Comparison of ENCODE assay signal across 8 cellular contexts in genomic region chr1:1250828-1251284, GRCh38. TPM values are rescaled to one million over a fixed set of nuclear protein-coding genes. Genes with fewer than 3 reads are reported as not detected.
A peak's percentile ranks its signal among the peaks of the same experiment; 100 is the strongest.
DNase-seq lines count a peak whose midpoint lies in the region; ATAC-seq, FAIRE-seq and TF ChIP-seq lines count a peak whose summit lies in the region.

No MANE protein-coding gene starts in this region.

- peaks cover 16% of the 10 kb centered on the region for H3K36me3 ChIP-seq in CD4-positive, alpha-beta memory T cell (ENCODE audit: insufficient read depth, low read length)
- H3K36me3 ChIP-seq in HepG2 (replicated peaks in 1 of 2; ENCODE audit: control insufficient read depth in 1 of 2, insufficient read depth in 2 of 2, low read length in 2 of 2) (peaks cover 6 to 7% of the 10 kb centered on the region in 2 experiments; a peak in 3 of 5 replicates), brain microvascular endothelial cell (replicated peaks) (peaks cover 29% of the 10 kb centered on the region)

- peak; percentile 59 for ATAC-seq in HG03521 (IDR thresholded peaks at IDR 0.05; ENCODE audit: unreplicated experiment)
- ATAC-seq in HepG2: 0 out of 3 replicates have a peak, but pooled peaks have one; percentile 5
- ATAC-seq in HG03045 (IDR thresholded peaks at IDR 0.05; ENCODE audit: unreplicated experiment): no peak

- H3K27ac Mint-ChIP-seq in CD4-positive, alpha-beta memory T cell: peak overlapping the region; percentile 76 to 96 (median 94)

- H4K20me1 ChIP-seq in HepG2 (ENCODE audit: insufficient read depth, low read length): no peaks in the 10 kb centered on the region

- POLR2A ChIA-PET in CD4-positive, alpha-beta memory T cell (lab: Charles Lee; ENCODE audit: partially characterized antibody): interaction anchor here (0.6 to 1.1 kb wide), 5 partner anchors 20 to 129 kb away, joined by 3 to 5 read pairs (median 3); no protein-coding TSS in a partner anchor
- POLR2A ChIA-PET in HepG2 (lab: Yijun Ruan, JAX): interaction anchor here (1.3 to 1.6 kb wide), 3 partner anchors 11 to 129 kb away, joined by 3 to 6 read pairs (median 4); no protein-coding TSS in a partner anchor

- TF ChIP-seq EP300 in HepG2 (IDR thresholded peaks at IDR 0.05; ENCODE audit: low read depth in 2 of 2, low read length in 2 of 2) (no peak), HepG2 (CRISPR knock-in tag; IDR thresholded peaks at IDR 0.05; ENCODE audit: borderline replicate concordance) (no peak)

- no peaks in the 10 kb centered on the region for H3K9me3 Mint-ChIP-seq in CD4-positive, alpha-beta memory T cell

- H3K27ac ChIP-seq in CD4-positive, alpha-beta memory T cell (ENCODE audit: low read depth, low read length): peak overlapping the region; percentile 59
- no peak overlapping the region for H3K27ac ChIP-seq in HepG2 (ENCODE audit: extremely low read length, insufficient read depth, low read length)
- H3K27ac ChIP-seq in brain microvascular endothelial cell: no peak overlapping the region

- H3K4me1 Mint-ChIP-seq in CD4-positive, alpha-beta memory T cell: peaks cover 4 to 24% (median 14%) of the 10 kb centered on the region in 4 donors

- no peaks in the 10 kb centered on the region for H3K79me2 ChIP-seq in HepG2 (ENCODE audit: insufficient read depth, low read length)

- intact Hi-C loops in CD4-positive, alpha-beta memory T cell (cut with micrococcal nuclease): no loop called here
- intact Hi-C loops in HepG2 (cut with micrococcal nuclease; ENCODE audit: unreplicated experiment): loop anchor here (5.0 kb wide), 1 partner anchor 129 kb away; no protein-coding TSS in a partner anchor

- peak overlapping the region; percentile 36 to 88 (median 75) for H3K4me3 Mint-ChIP-seq in CD4-positive, alpha-beta memory T cell

- no peak overlapping the region for H3K9ac ChIP-seq in HepG2 (ENCODE audit: insufficient read depth, low read depth, low read length)

- peaks cover 1 to 22% of the 10 kb centered on the region in 2 donors for H3K36me3 Mint-ChIP-seq in CD4-positive, alpha-beta memory T cell

- in situ Hi-C loops in HepG2 (cut with HindIII; ENCODE audit: extremely low pct_ligation_motif_present, low pct_unique_long_range_greater_than_20kb) (no loop called here), brain microvascular endothelial cell (cut with HindIII; ENCODE audit: low pct_ligation_motif_present, low sequenced_read_pairs) (no loop called here)

- BruUV-seq in HepG2 (replicated peaks; lab: Mats Ljungman, UMichigan): no TSS peak

- peaks cover 3% of the 10 kb centered on the region for H3K27me3 ChIP-seq in CD4-positive, alpha-beta memory T cell (ENCODE audit: insufficient read depth, low read length)
- H3K27me3 ChIP-seq in HepG2 (ENCODE audit: control insufficient read depth in 1 of 2, insufficient read depth in 2 of 2, low read length in 2 of 2) (no peaks in the 10 kb centered on the region), brain microvascular endothelial cell (replicated peaks) (no peaks in the 10 kb centered on the region)

- 97% methylated on average over 8 of the region's 16 CpGs for WGBS in HepG2 (ENCODE audit: low lambda C conversion rate)

- no peak for TF ChIP-seq POLR2A in HepG2 (IDR thresholded peaks at IDR 0.05; ENCODE audit: insufficient read depth in 1 of 2, low read depth in 2 of 2, low read length in 2 of 2)

- TF ChIP-seq CTCF in HepG2 (CRISPR knock-in tag; IDR thresholded peaks at IDR 0.05) (no peak), brain microvascular endothelial cell (IDR thresholded peaks at IDR 0.05; ENCODE audit: low read depth, low read length, missing control alignments) (no peak)

- H3K4me3 ChIP-seq in CD4-positive, alpha-beta memory T cell (ENCODE audit: low read length in 2 of 2): peak overlapping the region in 1 of 2 donors; percentile 10
- H3K4me3 ChIP-seq in HepG2 (replicated peaks in 1 of 3; ENCODE audit: insufficient read depth in 1 of 3, low read depth in 2 of 3, low read length in 3 of 3): no peak overlapping the region
- no peak overlapping the region for H3K4me3 ChIP-seq in brain microvascular endothelial cell (ENCODE audit: low read depth, low read length)

- CTCF ChIA-PET in CD4-positive, alpha-beta memory T cell (lab: Charles Lee; ENCODE audit: partially characterized antibody): interaction anchor here (3.2 kb wide), 1 partner anchor 129 kb away, joined by 35 read pairs; no protein-coding TSS in a partner anchor
- CTCF ChIA-PET in HepG2 (lab: Yijun Ruan, JAX; ENCODE audit: low intra/inter-chr PET ratio, low total read pairs): interaction anchor here (0.7 kb wide), 2 partner anchors 126 to 129 kb away, joined by 3 to 8 read pairs; no protein-coding TSS in a partner anchor

- peaks cover 15% of the 10 kb centered on the region for H3K4me1 ChIP-seq in CD4-positive, alpha-beta memory T cell (ENCODE audit: insufficient read depth, low read length)
- no peaks in the 10 kb centered on the region for H3K4me1 ChIP-seq in HepG2 (ENCODE audit: insufficient read depth, low read length)

- TF ChIP-seq RAD21 in HepG2 (CRISPR knock-in tag; IDR thresholded peaks at IDR 0.05): no peak

- no peaks in the 10 kb centered on the region for H3K9me3 ChIP-seq in CD4-positive, alpha-beta memory T cell (ENCODE audit: control insufficient read depth in 1 of 2, low read length in 2 of 2)
- H3K9me3 ChIP-seq in HepG2 (ENCODE audit: low read length): no peaks in the 10 kb centered on the region

- H3K27me3 Mint-ChIP-seq in CD4-positive, alpha-beta memory T cell: no peaks in the 10 kb centered on the region

- no peak for FAIRE-seq in HepG2 (lab: Jason Lieb, UNC)

- no peak overlapping the region for H2AFZ ChIP-seq in HepG2 (ENCODE audit: low read length)

- no peak overlapping the region for H3K4me2 ChIP-seq in HepG2 (ENCODE audit: low read depth, low read length)

- DNase-seq in CD4-positive, alpha-beta memory T cell: peak; percentile 61 to 85 (median 73)
- DNase-seq in activated CD4-positive, alpha-beta T cell treated with anti-CD3 and anti-CD28 coated beads, Interleukin-2, amount 50 U/mL, for 48 hours: peak; percentile 58 to 69
- DNase-seq in HepG2 (ENCODE audit: low spot score) (no peak), hypothalamus (lab: John Stamatoyannopoulos, UW) (no peak), brain microvascular endothelial cell (no peak), iPS-NIHi11 (ENCODE audit: low spot score) (no peak)

RNA-seq across cellular contexts. Expression of gene C1QTNF12, which starts 4.3 kb away (rescaled TPM):
- 1 to 10 TPM; 2.4 to 3.3 TPM for total RNA-seq in CD4-positive, alpha-beta memory T cell
- under 1 TPM in 1 of 2 donors, not detected in 1; 0.31 TPM for polyA plus RNA-seq in CD4-positive, alpha-beta memory T cell
- 0.29 and 0.64 TPM in 2 replicates for total RNA-seq in HepG2 (2016; rRNA removed; fragmentation: Illumina TruSeq; extraction: Trizol)
- total RNA-seq in HepG2 (2016; cell fraction: cytosol; rRNA removed; fragmentation: Illumina TruSeq; extraction: Trizol; ENCODE audit: low read depth): 0.88 and 0.91 TPM in 2 replicates
- 1.0 TPM in 1 of 2 replicates, not detected in the other for total RNA-seq in HepG2 (2016; cell fraction: insoluble cytoplasmic fraction; rRNA removed; fragmentation: Illumina TruSeq; extraction: Trizol)
- total RNA-seq in HepG2 (2016; cell fraction: membrane; rRNA removed; fragmentation: Illumina TruSeq; extraction: Trizol): 0.28 and 0.80 TPM in 2 replicates
- 0.87 TPM in 1 of 2 replicates, not detected in the other for total RNA-seq in HepG2 (2016; cell fraction: nucleus; rRNA removed; fragmentation: Illumina TruSeq; extraction: Trizol)
- 0.18 and 0.29 TPM in 2 replicates for polyA plus RNA-seq in HepG2 (2011; rRNA removed)
- polyA plus RNA-seq in HepG2 (2011; cell fraction: cytosol; rRNA removed): 0.11 and 0.21 TPM in 2 replicates
- 4.1 and 5.2 TPM in 2 replicates for polyA plus RNA-seq in HepG2 (2011; cell fraction: nucleus; rRNA removed)
- polyA plus RNA-seq in HepG2 (2012): 1.6 and 2.0 TPM in 2 replicates
- 0.28 and 0.32 TPM in 2 replicates for polyA plus RNA-seq in HepG2 (2016; cell fraction: cytosol; fragmentation: Illumina TruSeq; extraction: Trizol; ENCODE audit: low read depth)
- not detected in 2 replicates for polyA plus RNA-seq in HepG2 (2016; cell fraction: insoluble cytoplasmic fraction; fragmentation: Illumina TruSeq; extraction: Trizol; ENCODE audit: low read depth)
- polyA plus RNA-seq in HepG2 (2016; cell fraction: membrane; fragmentation: Illumina TruSeq; extraction: Trizol; ENCODE audit: low read depth): not detected in 2 replicates
- polyA plus RNA-seq in HepG2 (2016; cell fraction: nucleus; fragmentation: Illumina TruSeq; extraction: Trizol; ENCODE audit: insufficient read depth, low read depth): 2.7 and 4.3 TPM in 2 replicates
- 0.36 and 0.40 TPM in 2 replicates for polyA minus RNA-seq in HepG2 (2011; rRNA and poly(A)+ RNA removed; ENCODE audit: low replicate concordance)
- not detected in 2 replicates for polyA minus RNA-seq in HepG2 (2011; cell fraction: cytosol; rRNA and poly(A)+ RNA removed)
- not detected in 2 replicates for polyA minus RNA-seq in HepG2 (2011; cell fraction: nucleus; rRNA and poly(A)+ RNA removed)

RNA-seq across cellular contexts. Expression of gene B3GALT6, which starts 18.8 kb away (rescaled TPM):
- 10 to 100 TPM; 23.0 to 23.7 TPM for total RNA-seq in CD4-positive, alpha-beta memory T cell
- 10 to 100 TPM in 1 of 2 donors, 1 to 10 TPM in 1; 5.4 to 14.4 TPM for polyA plus RNA-seq in CD4-positive, alpha-beta memory T cell
- 9.2 and 14.2 TPM in 2 replicates for total RNA-seq in HepG2 (2016; rRNA removed; fragmentation: Illumina TruSeq; extraction: Trizol)
- 6.4 and 7.6 TPM in 2 replicates for total RNA-seq in HepG2 (2016; cell fraction: cytosol; rRNA removed; fragmentation: Illumina TruSeq; extraction: Trizol; ENCODE audit: low read depth)
- 8.3 and 13.0 TPM in 2 replicates for total RNA-seq in HepG2 (2016; cell fraction: insoluble cytoplasmic fraction; rRNA removed; fragmentation: Illumina TruSeq; extraction: Trizol)
- total RNA-seq in HepG2 (2016; cell fraction: membrane; rRNA removed; fragmentation: Illumina TruSeq; extraction: Trizol): 13.3 and 15.5 TPM in 2 replicates
- total RNA-seq in HepG2 (2016; cell fraction: nucleus; rRNA removed; fragmentation: Illumina TruSeq; extraction: Trizol): 9.0 and 10.2 TPM in 2 replicates
- polyA plus RNA-seq in HepG2 (2011; rRNA removed): 3.9 and 5.8 TPM in 2 replicates
- 6.9 and 8.0 TPM in 2 replicates for polyA plus RNA-seq in HepG2 (2011; cell fraction: cytosol; rRNA removed)
- polyA plus RNA-seq in HepG2 (2011; cell fraction: nucleus; rRNA removed): 5.4 and 5.5 TPM in 2 replicates
- 8.3 and 10.4 TPM in 2 replicates for polyA plus RNA-seq in HepG2 (2012)
- polyA plus RNA-seq in HepG2 (2016; cell fraction: cytosol; fragmentation: Illumina TruSeq; extraction: Trizol; ENCODE audit: low read depth): 7.6 and 8.3 TPM in 2 replicates
- 9.7 and 10.2 TPM in 2 replicates for polyA plus RNA-seq in HepG2 (2016; cell fraction: insoluble cytoplasmic fraction; fragmentation: Illumina TruSeq; extraction: Trizol; ENCODE audit: low read depth)
- polyA plus RNA-seq in HepG2 (2016; cell fraction: membrane; fragmentation: Illumina TruSeq; extraction: Trizol; ENCODE audit: low read depth): 12.7 and 13.5 TPM in 2 replicates
- 13.7 and 17.1 TPM in 2 replicates for polyA plus RNA-seq in HepG2 (2016; cell fraction: nucleus; fragmentation: Illumina TruSeq; extraction: Trizol; ENCODE audit: insufficient read depth, low read depth)
- 7.2 and 12.5 TPM in 2 replicates for polyA minus RNA-seq in HepG2 (2011; rRNA and poly(A)+ RNA removed; ENCODE audit: low replicate concordance)
- polyA minus RNA-seq in HepG2 (2011; cell fraction: cytosol; rRNA and poly(A)+ RNA removed): 3.8 and 5.0 TPM in 2 replicates
- 7.8 and 8.1 TPM in 2 replicates for polyA minus RNA-seq in HepG2 (2011; cell fraction: nucleus; rRNA and poly(A)+ RNA removed)

RNA-seq across cellular contexts. Expression of gene SDF4, which starts 19.1 kb away (rescaled TPM):
- total RNA-seq in CD4-positive, alpha-beta memory T cell: 100 to 1,000 TPM; 125 to 138 TPM
- polyA plus RNA-seq in CD4-positive, alpha-beta memory T cell: 100 to 1,000 TPM in 1 of 2 donors, 10 to 100 TPM in 1; 97.4 to 106 TPM
- 45.3 and 107 TPM in 2 replicates for total RNA-seq in HepG2 (2016; rRNA removed; fragmentation: Illumina TruSeq; extraction: Trizol)
- 39.1 and 57.0 TPM in 2 replicates for total RNA-seq in HepG2 (2016; cell fraction: cytosol; rRNA removed; fragmentation: Illumina TruSeq; extraction: Trizol; ENCODE audit: low read depth)
- total RNA-seq in HepG2 (2016; cell fraction: insoluble cytoplasmic fraction; rRNA removed; fragmentation: Illumina TruSeq; extraction: Trizol): 40.3 and 115 TPM in 2 replicates
- 58.4 and 92.5 TPM in 2 replicates for total RNA-seq in HepG2 (2016; cell fraction: membrane; rRNA removed; fragmentation: Illumina TruSeq; extraction: Trizol)
- total RNA-seq in HepG2 (2016; cell fraction: nucleus; rRNA removed; fragmentation: Illumina TruSeq; extraction: Trizol): 75.1 and 80.9 TPM in 2 replicates
- 80.8 and 99.6 TPM in 2 replicates for polyA plus RNA-seq in HepG2 (2011; rRNA removed)
- polyA plus RNA-seq in HepG2 (2011; cell fraction: cytosol; rRNA removed): 96.4 and 116 TPM in 2 replicates
- 152 and 158 TPM in 2 replicates for polyA plus RNA-seq in HepG2 (2011; cell fraction: nucleus; rRNA removed)
- polyA plus RNA-seq in HepG2 (2012): 87.3 and 109 TPM in 2 replicates
- polyA plus RNA-seq in HepG2 (2016; cell fraction: cytosol; fragmentation: Illumina TruSeq; extraction: Trizol; ENCODE audit: low read depth): 40.0 and 62.7 TPM in 2 replicates
- polyA plus RNA-seq in HepG2 (2016; cell fraction: insoluble cytoplasmic fraction; fragmentation: Illumina TruSeq; extraction: Trizol; ENCODE audit: low read depth): 61.8 and 64.5 TPM in 2 replicates
- polyA plus RNA-seq in HepG2 (2016; cell fraction: membrane; fragmentation: Illumina TruSeq; extraction: Trizol; ENCODE audit: low read depth): 59.1 and 86.8 TPM in 2 replicates
- polyA plus RNA-seq in HepG2 (2016; cell fraction: nucleus; fragmentation: Illumina TruSeq; extraction: Trizol; ENCODE audit: insufficient read depth, low read depth): 181 and 198 TPM in 2 replicates
- polyA minus RNA-seq in HepG2 (2011; rRNA and poly(A)+ RNA removed; ENCODE audit: low replicate concordance): 30.8 and 94.7 TPM in 2 replicates
- polyA minus RNA-seq in HepG2 (2011; cell fraction: cytosol; rRNA and poly(A)+ RNA removed): 43.9 and 48.3 TPM in 2 replicates
- 48.9 and 53.8 TPM in 2 replicates for polyA minus RNA-seq in HepG2 (2011; cell fraction: nucleus; rRNA and poly(A)+ RNA removed)

RNA-seq across cellular contexts. Expression of gene UBE2J2, which starts 22.8 kb away (rescaled TPM):
- 10 to 100 TPM; 82.8 to 92.9 TPM for total RNA-seq in CD4-positive, alpha-beta memory T cell
- polyA plus RNA-seq in CD4-positive, alpha-beta memory T cell: 10 to 100 TPM; 79.4 to 96.7 TPM
- total RNA-seq in HepG2 (2016; rRNA removed; fragmentation: Illumina TruSeq; extraction: Trizol): 22.1 and 29.4 TPM in 2 replicates
- total RNA-seq in HepG2 (2016; cell fraction: cytosol; rRNA removed; fragmentation: Illumina TruSeq; extraction: Trizol; ENCODE audit: low read depth): 19.3 and 24.9 TPM in 2 replicates
- total RNA-seq in HepG2 (2016; cell fraction: insoluble cytoplasmic fraction; rRNA removed; fragmentation: Illumina TruSeq; extraction: Trizol): 21.8 and 31.9 TPM in 2 replicates
- total RNA-seq in HepG2 (2016; cell fraction: membrane; rRNA removed; fragmentation: Illumina TruSeq; extraction: Trizol): 32.2 and 38.5 TPM in 2 replicates
- total RNA-seq in HepG2 (2016; cell fraction: nucleus; rRNA removed; fragmentation: Illumina TruSeq; extraction: Trizol): 23.9 and 27.0 TPM in 2 replicates
- 25.4 and 28.8 TPM in 2 replicates for polyA plus RNA-seq in HepG2 (2011; rRNA removed)
- 25.8 and 32.1 TPM in 2 replicates for polyA plus RNA-seq in HepG2 (2011; cell fraction: cytosol; rRNA removed)
- polyA plus RNA-seq in HepG2 (2011; cell fraction: nucleus; rRNA removed): 48.5 and 56.3 TPM in 2 replicates
- polyA plus RNA-seq in HepG2 (2012): 31.0 and 32.3 TPM in 2 replicates
- 26.4 and 36.1 TPM in 2 replicates for polyA plus RNA-seq in HepG2 (2016; cell fraction: cytosol; fragmentation: Illumina TruSeq; extraction: Trizol; ENCODE audit: low read depth)
- 38.0 and 48.6 TPM in 2 replicates for polyA plus RNA-seq in HepG2 (2016; cell fraction: insoluble cytoplasmic fraction; fragmentation: Illumina TruSeq; extraction: Trizol; ENCODE audit: low read depth)
- 40.9 and 46.8 TPM in 2 replicates for polyA plus RNA-seq in HepG2 (2016; cell fraction: membrane; fragmentation: Illumina TruSeq; extraction: Trizol; ENCODE audit: low read depth)
- 70.6 and 77.2 TPM in 2 replicates for polyA plus RNA-seq in HepG2 (2016; cell fraction: nucleus; fragmentation: Illumina TruSeq; extraction: Trizol; ENCODE audit: insufficient read depth, low read depth)
- polyA minus RNA-seq in HepG2 (2011; rRNA and poly(A)+ RNA removed; ENCODE audit: low replicate concordance): 19.8 and 25.0 TPM in 2 replicates
- 15.5 and 16.0 TPM in 2 replicates for polyA minus RNA-seq in HepG2 (2011; cell fraction: cytosol; rRNA and poly(A)+ RNA removed)
- 18.6 and 26.4 TPM in 2 replicates for polyA minus RNA-seq in HepG2 (2011; cell fraction: nucleus; rRNA and poly(A)+ RNA removed)

RNA-seq across cellular contexts. Expression of gene SCNN1D, which starts 29.4 kb away (rescaled TPM):
- total RNA-seq in CD4-positive, alpha-beta memory T cell: 10 to 100 TPM in 1 of 2 experiments, 1 to 10 TPM in 1; 9.6 to 11.5 TPM
- under 1 TPM in 1 of 2 donors, not detected in 1; 0.25 TPM for polyA plus RNA-seq in CD4-positive, alpha-beta memory T cell
- total RNA-seq in HepG2 (2016; rRNA removed; fragmentation: Illumina TruSeq; extraction: Trizol): 0.93 and 2.6 TPM in 2 replicates
- 1.3 and 1.5 TPM in 2 replicates for total RNA-seq in HepG2 (2016; cell fraction: cytosol; rRNA removed; fragmentation: Illumina TruSeq; extraction: Trizol; ENCODE audit: low read depth)
- total RNA-seq in HepG2 (2016; cell fraction: insoluble cytoplasmic fraction; rRNA removed; fragmentation: Illumina TruSeq; extraction: Trizol): 0.73 and 3.1 TPM in 2 replicates
- 1.5 and 1.9 TPM in 2 replicates for total RNA-seq in HepG2 (2016; cell fraction: membrane; rRNA removed; fragmentation: Illumina TruSeq; extraction: Trizol)
- 3.1 and 3.8 TPM in 2 replicates for total RNA-seq in HepG2 (2016; cell fraction: nucleus; rRNA removed; fragmentation: Illumina TruSeq; extraction: Trizol)
- polyA plus RNA-seq in HepG2 (2011; rRNA removed): 2.3 and 4.7 TPM in 2 replicates
- 0.92 and 1.7 TPM in 2 replicates for polyA plus RNA-seq in HepG2 (2011; cell fraction: cytosol; rRNA removed)
- polyA plus RNA-seq in HepG2 (2011; cell fraction: nucleus; rRNA removed): 68.0 and 74.7 TPM in 2 replicates
- 1.8 and 2.2 TPM in 2 replicates for polyA plus RNA-seq in HepG2 (2012)
- polyA plus RNA-seq in HepG2 (2016; cell fraction: cytosol; fragmentation: Illumina TruSeq; extraction: Trizol; ENCODE audit: low read depth): 1.1 and 1.2 TPM in 2 replicates
- 0.84 and 1.3 TPM in 2 replicates for polyA plus RNA-seq in HepG2 (2016; cell fraction: insoluble cytoplasmic fraction; fragmentation: Illumina TruSeq; extraction: Trizol; ENCODE audit: low read depth)
- 0.98 and 1.3 TPM in 2 replicates for polyA plus RNA-seq in HepG2 (2016; cell fraction: membrane; fragmentation: Illumina TruSeq; extraction: Trizol; ENCODE audit: low read depth)
- 12.7 and 13.3 TPM in 2 replicates for polyA plus RNA-seq in HepG2 (2016; cell fraction: nucleus; fragmentation: Illumina TruSeq; extraction: Trizol; ENCODE audit: insufficient read depth, low read depth)
- 0.30 and 1.8 TPM in 2 replicates for polyA minus RNA-seq in HepG2 (2011; rRNA and poly(A)+ RNA removed; ENCODE audit: low replicate concordance)
- polyA minus RNA-seq in HepG2 (2011; cell fraction: cytosol; rRNA and poly(A)+ RNA removed): 0.59 and 1.4 TPM in 2 replicates
- 1.9 and 2.9 TPM in 2 replicates for polyA minus RNA-seq in HepG2 (2011; cell fraction: nucleus; rRNA and poly(A)+ RNA removed)

Comparison
In these comparisons a context has a peak if more than half of its experiments do, and no peak if none do; other contexts are left out.
1. DNase-seq: peak in CD4-positive, alpha-beta memory T cell (5 of 5) and activated CD4-positive, alpha-beta T cell treated with anti-CD3 and anti-CD28 coated beads, Interleukin-2, amount 50 U/mL, for 48 hours (2 of 2); none in HepG2 (single experiment), hypothalamus (0 of 51), brain microvascular endothelial cell (single experiment) and iPS-NIHi11 (single experiment).